1 cellular context compared by ENCODE assay signal in genomic region chr1:231334079-231334666, GRCh38.
TF ChIP-seq lines count a peak whose summit lies in the region.

No MANE protein-coding gene starts in this region.

TF ChIP-seq in GM23338, 12 proteins besides CTCF, POLR2A, EP300 and RAD21:
- TF ChIP-seq ETS1 (IDR thresholded peaks at IDR 0.05) (no peak), EZH2 (IDR thresholded peaks at IDR 0.05; ENCODE audit: low read depth, unreplicated experiment) (no peak), ZNF114 (CRISPR knock-in tag; IDR thresholded peaks at IDR 0.05) (no peak), POLR2AphosphoS5 (IDR thresholded peaks at IDR 0.05; ENCODE audit: low read depth) (no peak), NANOG (IDR thresholded peaks at IDR 0.05; ENCODE audit: borderline replicate concordance) (no peak)
